In genomic region chr1:42845866-42846256, GRCh38 we compare ENCODE assay signal across 8 cellular contexts.
DNase-seq lines count a peak whose midpoint lies in the region; ATAC-seq and TF ChIP-seq lines count a peak whose summit lies in the region.

No MANE protein-coding gene starts in this region.

- H3K4me3 ChIP-seq in AG10803 (ENCODE audit: low read length) (peak overlapping the region; percentile 90), NB4 (ENCODE audit: low read depth, low read length) (peak overlapping the region; percentile 87), epithelial cell of esophagus (ENCODE audit: low read length) (peak overlapping the region; percentile 88), neutrophil (ENCODE audit: low read depth in 1 of 2, low read length in 1 of 2) (peak overlapping the region; percentile 68 to 90)

- ATAC-seq in GM21367 (IDR thresholded peaks at IDR 0.05; ENCODE audit: unreplicated experiment) (peak; percentile 16), HG02970 (IDR thresholded peaks at IDR 0.05; ENCODE audit: low FRiP score, unreplicated experiment) (no peak), HG03571 (IDR thresholded peaks at IDR 0.05; ENCODE audit: unreplicated experiment) (no peak)

- no peak for DNase-seq in AG10803 (ENCODE audit: low read depth)
- DNase-seq in NB4 (ENCODE audit: low read depth), result no peak
- peak; percentile 13 for DNase-seq in epithelial cell of esophagus (ENCODE audit: low read depth)
- DNase-seq in NCI-H2171 treated with DMSO at 0.1 percent for 48 hours (lab: John Stamatoyannopoulos, UW), result no peak

- peaks cover 11 to 15% of the 10 kb centered on the region in 2 experiments for H3K4me1 ChIP-seq in neutrophil (ENCODE audit: control insufficient read depth in 1 of 2, insufficient read depth in 1 of 2, low read depth in 1 of 2, low read length in 1 of 2)

- TF ChIP-seq CTCF in AG10803 (conservative IDR thresholded peaks at IDR 0.05; ENCODE audit: low read length) (no peak), NB4 (IDR thresholded peaks at IDR 0.05; ENCODE audit: low read depth, low read length) (no peak), epithelial cell of esophagus (IDR thresholded peaks at IDR 0.05; ENCODE audit: insufficient read depth, low read depth, low read length, missing control alignments) (no peak), neutrophil (IDR thresholded peaks at IDR 0.05) (no peak)

- H3K9me3 ChIP-seq in neutrophil, result no peaks in the 10 kb centered on the region

- no peak for TF ChIP-seq POLR2A in NB4 (IDR thresholded peaks at IDR 0.05; ENCODE audit: extremely low read depth, insufficient read length)

- no peaks in the 10 kb centered on the region for H3K27me3 ChIP-seq in neutrophil

- peaks cover 35% of the 10 kb centered on the region for H3K36me3 ChIP-seq in neutrophil

- H3K27ac ChIP-seq in neutrophil, result peak overlapping the region; percentile 45
